Comparison of ENCODE assay signal across 14 cellular contexts in genomic region chr2:234423884-234424283, GRCh38.
DNase-seq lines count a peak whose midpoint lies in the region; ATAC-seq and TF ChIP-seq lines count a peak whose summit lies in the region.
"Had no signal": no experiment of that assay in that cellular context is flagged by ENCODE, and none has a peak within 500 bp of the region (broad histone marks: within the 10 kb centered on the region; RNA-seq: fewer than 3 reads in every experiment).

No MANE protein-coding gene starts in this region.

- in situ Hi-C loops in mammary epithelial cell (cut with MboI; ENCODE audit: low sequenced_read_pairs in 2 of 2): loop anchor here in 1 of 2 donors (10.0 kb wide), 1 partner anchor 289 kb away; no protein-coding TSS in a partner anchor

- H3K4me1 ChIP-seq in mammary epithelial cell (ENCODE audit: insufficient read depth, low read length) (peaks cover 48% of the 10 kb centered on the region), breast epithelium (peaks cover 0 to 4% of the 10 kb centered on the region in 2 donors)

- peak overlapping the region; percentile 97 to 98 for H3K27ac Mint-ChIP-seq in T-cell
- peak overlapping the region; percentile 98 to 100 for H3K27ac Mint-ChIP-seq in effector memory CD8-positive, alpha-beta T cell
- H3K27ac Mint-ChIP-seq: H9 had no signal

- H3K4me3 ChIP-seq in mammary epithelial cell (replicated peaks in 1 of 3; ENCODE audit: insufficient read depth in 1 of 3, low read depth in 2 of 3, low read length in 3 of 3): no peak overlapping the region
- no peak overlapping the region for H3K4me3 ChIP-seq in breast epithelium
- H3K4me3 ChIP-seq: lung, vagina had no signal

- H3K9me3 ChIP-seq in mammary epithelial cell (replicated peaks; ENCODE audit: insufficient read depth, low read length): no peaks in the 10 kb centered on the region
- H3K9me3 ChIP-seq in breast epithelium: no peaks in the 10 kb centered on the region
- H3K9me3 ChIP-seq: vagina had no signal

- intact Hi-C loops in mammary epithelial cell (cut with micrococcal nuclease) (loop anchor here (2.0 to 10.0 kb wide), 5 partner anchors 89 to 449 kb away; no protein-coding TSS in a partner anchor), breast epithelium (cut with DNase I; ENCODE audit: low total_unique reads) (no loop called here)

- peak overlapping the region; percentile 62 for H2AFZ ChIP-seq in mammary epithelial cell (ENCODE audit: low read depth, low read length)

- ATAC-seq in T-cell (replicated peaks in 1 of 4): no peak
- no peak for ATAC-seq in effector memory CD8-positive, alpha-beta T cell (replicated peaks)
- ATAC-seq in HG02840 (IDR thresholded peaks at IDR 0.05; ENCODE audit: low FRiP score, unreplicated experiment): no peak

- no peaks in the 10 kb centered on the region for H3K9me3 Mint-ChIP-seq in T-cell
- peaks cover 0 to under 1% of the 10 kb centered on the region in 2 donors for H3K9me3 Mint-ChIP-seq in effector memory CD8-positive, alpha-beta T cell
- H3K9me3 Mint-ChIP-seq: H9 had no signal

- DNase-seq in mammary epithelial cell: no peak
- DNase-seq in breast epithelium (ENCODE audit: low spot score in 2 of 2): no peak
- no peak for DNase-seq in T-cell
- no peak for DNase-seq in effector memory CD8-positive, alpha-beta T cell
- DNase-seq in HuH-7.5 (ENCODE audit: low spot score): no peak
- DNase-seq in central memory CD4-positive, alpha-beta T cell: no peak
- DNase-seq in cortex of kidney (lab: John Stamatoyannopoulos, UW): no peak
- DNase-seq: H9, NCI-H1436 treated with DMSO at 0.1 percent for 48 hours, NCI-H2227 treated with DMSO at 0.1 percent for 48 hours, SHP77 had no signal

- dilution Hi-C loops in mammary epithelial cell (cut with HindIII; ENCODE audit: low sequenced_read_pairs): no loop called here

- H3K27me3 Mint-ChIP-seq in T-cell: no peaks in the 10 kb centered on the region
- H3K27me3 Mint-ChIP-seq in effector memory CD8-positive, alpha-beta T cell: no peaks in the 10 kb centered on the region

- no peaks in the 10 kb centered on the region for H3K36me3 ChIP-seq in mammary epithelial cell (ENCODE audit: insufficient read depth, low read length)
- no peaks in the 10 kb centered on the region for H3K36me3 ChIP-seq in breast epithelium
- H3K36me3 ChIP-seq: vagina had no signal

- H4K20me1 ChIP-seq in mammary epithelial cell (ENCODE audit: insufficient read depth, low read length): no peaks in the 10 kb centered on the region

- no peaks in the 10 kb centered on the region for H3K36me3 Mint-ChIP-seq in T-cell
- peaks cover 41% of the 10 kb centered on the region for H3K36me3 Mint-ChIP-seq in effector memory CD8-positive, alpha-beta T cell (ENCODE audit: insufficient read depth)

- CTCF ChIA-PET in mammary epithelial cell (lab: Charles Lee; ENCODE audit: low non-redundant PET): no interaction called here
- CTCF ChIA-PET in T-cell (lab: Charles Lee): interaction anchor here in 1 of 2 donors (1.8 to 5.0 kb wide), 6 partner anchors 28 to 135 kb away, joined by 8 to 28 read pairs (median 16); no protein-coding TSS in a partner anchor

- no peak overlapping the region for H3K9ac ChIP-seq in mammary epithelial cell (ENCODE audit: insufficient read depth, low read length)

- TF ChIP-seq POLR2A in breast epithelium (IDR thresholded peaks at IDR 0.05): no peak

- 14% methylated on average over 4 of the region's 4 CpGs for WGBS in mammary epithelial cell (ENCODE audit: low coverage, missing lambda C conversion rate)

- H3K27ac ChIP-seq in mammary epithelial cell (ENCODE audit: insufficient read depth, low read depth, low read length): no peak overlapping the region
- H3K27ac ChIP-seq in breast epithelium: no peak overlapping the region
- H3K27ac ChIP-seq: vagina had no signal

- H3K4me3 Mint-ChIP-seq in T-cell: peak overlapping the region in 1 of 3 donors; percentile 81
- H3K4me3 Mint-ChIP-seq in effector memory CD8-positive, alpha-beta T cell: peak overlapping the region in 1 of 2 donors; percentile 40
- H3K4me3 Mint-ChIP-seq: H9 had no signal

- no TSS peak for BruUV-seq in mammary epithelial cell (replicated peaks; lab: Mats Ljungman, UMichigan)

- no peaks in the 10 kb centered on the region for H3K79me2 ChIP-seq in mammary epithelial cell (ENCODE audit: insufficient read depth, low read length)

- H3K27me3 ChIP-seq in mammary epithelial cell (ENCODE audit: insufficient read depth, low read length) (no peaks in the 10 kb centered on the region), breast epithelium (no peaks in the 10 kb centered on the region)
- H3K27me3 ChIP-seq: vagina had no signal

- H3K4me1 Mint-ChIP-seq in T-cell: peaks cover 92 to 97% (median 95%) of the 10 kb centered on the region in 3 donors
- H3K4me1 Mint-ChIP-seq in effector memory CD8-positive, alpha-beta T cell (ENCODE audit: low read depth in 2 of 2): peaks cover 64 to 78% of the 10 kb centered on the region in 2 donors

- no peak for TF ChIP-seq CTCF in mammary epithelial cell (conservative IDR thresholded peaks at IDR 0.05 in 1 of 2, IDR thresholded peaks at IDR 0.05 in 1 of 2; ENCODE audit: extremely low read depth in 1 of 2, insufficient read depth in 1 of 2, low read depth in 1 of 2, low read length in 2 of 2)
- no peak for TF ChIP-seq CTCF in breast epithelium (IDR thresholded peaks at IDR 0.05)

- POLR2A ChIA-PET in T-cell (lab: Charles Lee): interaction anchor here in 1 of 2 donors (1.4 to 1.8 kb wide), 2 partner anchors 29 to 31 kb away, joined by 7 to 13 read pairs; no protein-coding TSS in a partner anchor

- H3K4me2 ChIP-seq in mammary epithelial cell (ENCODE audit: insufficient read depth, low read depth, low read length): no peak overlapping the region
